Comparison of ENCODE assay signal across 1 cellular context in genomic region chr2:74583504-74583903, GRCh38.
TF ChIP-seq lines count a peak whose summit lies in the region.

No MANE protein-coding gene starts in this region.

TF ChIP-seq in H1, 55 proteins besides CTCF, POLR2A, EP300 and RAD21:
- TF ChIP-seq JUND (IDR thresholded peaks at IDR 0.05; ENCODE audit: low read length) (peak; percentile 54), MAFK (IDR thresholded peaks at IDR 0.05; ENCODE audit: low read depth, low read length) (no peak), FOSL1 (IDR thresholded peaks at IDR 0.05; ENCODE audit: insufficient read depth, low read depth, low read length) (no peak), BCL11A (IDR thresholded peaks at IDR 0.05; ENCODE audit: low read depth in 2 of 2, low read length in 2 of 2) (no peak)
